In genomic region chr6:29791786-29792122, GRCh38 we compare ENCODE assay signal across 9 cellular contexts. TPM values are rescaled to one million over a fixed set of nuclear protein-coding genes. Genes with fewer than 3 reads are reported as not detected.
A peak's percentile ranks its signal among the peaks of the same experiment; 100 is the strongest.
DNase-seq lines count a peak whose midpoint lies in the region; ATAC-seq, FAIRE-seq and TF ChIP-seq lines count a peak whose summit lies in the region.
"Had no signal": no experiment of that assay in that cellular context is flagged by ENCODE, and none has a peak within 500 bp of the region (broad histone marks: within the 10 kb centered on the region; RNA-seq: fewer than 3 reads in every experiment).

No MANE protein-coding gene starts in this region.

- H4K20me1 ChIP-seq in keratinocyte (ENCODE audit: control insufficient read depth, extremely low read depth, insufficient read depth, low read length): no peaks in the 10 kb centered on the region

- peak; percentile 21 for ATAC-seq in stimulated activated memory B cell treated with anti-CD40 and anti-IgM and Interleukin-4, amounts not matched to agents 10 μg/mL and 1 μg/mL and 100 μg/mL, for 72 hours

- no peak overlapping the region for H3K27ac Mint-ChIP-seq in brain
- H3K27ac Mint-ChIP-seq in stimulated activated memory B cell treated with anti-CD40 and anti-IgM and Interleukin-4, amounts not matched to agents 10 μg/mL and 1 μg/mL and 100 μg/mL, for 72 hours: peak overlapping the region; percentile 87

- dilution Hi-C loops in keratinocyte (cut with MboI; ENCODE audit: extremely low pct_ligation_motif_present, low sequenced_read_pairs): no loop called here

- no peak overlapping the region for H3K9ac ChIP-seq in HUES48 (ENCODE audit: low read depth, low read length)
- peak overlapping the region; percentile 95 for H3K9ac ChIP-seq in keratinocyte (ENCODE audit: control insufficient read depth, extremely low read depth, insufficient read depth, low read length)

- peak overlapping the region; percentile 66 to 81 (median 73) for H3K4me3 Mint-ChIP-seq in brain
- peak overlapping the region; percentile 91 for H3K4me3 Mint-ChIP-seq in stimulated activated memory B cell treated with anti-CD40 and anti-IgM and Interleukin-4, amounts not matched to agents 10 μg/mL and 1 μg/mL and 100 μg/mL, for 72 hours

- no peak overlapping the region for H2AFZ ChIP-seq in keratinocyte (ENCODE audit: control insufficient read depth, low read length)

- H3K27ac ChIP-seq in HUES48 (ENCODE audit: low read depth, low read length) (no peak overlapping the region), keratinocyte (ENCODE audit: control insufficient read depth, insufficient read depth, low read length) (peak overlapping the region; percentile 98)

- TF ChIP-seq CTCF in brain (conservative IDR thresholded peaks at IDR 0.05) (no peak), keratinocyte (optimal IDR thresholded peaks at IDR 0.05 in 1 of 3, IDR thresholded peaks at IDR 0.05 in 1 of 3, conservative IDR thresholded peaks at IDR 0.05 in 1 of 3; ENCODE audit: extremely low read depth in 1 of 3, insufficient read depth in 2 of 3, low read length in 3 of 3) (no peak)

- H3K36me3 ChIP-seq in HUES48 (ENCODE audit: control insufficient read depth, insufficient read depth, low read length) (no peaks in the 10 kb centered on the region), keratinocyte (ENCODE audit: control insufficient read depth in 2 of 2, extremely low read depth in 1 of 2, insufficient read depth in 2 of 2, low read length in 2 of 2) (peaks cover 0 to 2% of the 10 kb centered on the region in 2 experiments)

- no peaks in the 10 kb centered on the region for H3K4me1 ChIP-seq in HUES48 (ENCODE audit: control insufficient read depth, insufficient read depth, low read length)
- H3K4me1 ChIP-seq in keratinocyte (ENCODE audit: control insufficient read depth, extremely low read depth, insufficient read depth, low read length): peaks cover 22% of the 10 kb centered on the region

- H3K27me3 ChIP-seq in HUES48 (ENCODE audit: control insufficient read depth, insufficient read depth, low read length) (peaks cover 39% of the 10 kb centered on the region), keratinocyte (ENCODE audit: control insufficient read depth, extremely low read depth, insufficient read depth, low read length) (no peaks in the 10 kb centered on the region)

- H3K36me3 Mint-ChIP-seq in brain: no peaks in the 10 kb centered on the region
- no peaks in the 10 kb centered on the region for H3K36me3 Mint-ChIP-seq in stimulated activated memory B cell treated with anti-CD40 and anti-IgM and Interleukin-4, amounts not matched to agents 10 μg/mL and 1 μg/mL and 100 μg/mL, for 72 hours

- H3K4me3 ChIP-seq in HUES48 (ENCODE audit: low read depth, low read length): peak overlapping the region; percentile 81
- H3K4me3 ChIP-seq in keratinocyte (ENCODE audit: control insufficient read depth in 2 of 3, extremely low read depth in 1 of 3, insufficient read depth in 2 of 3, low read depth in 1 of 3, low read length in 3 of 3): peak overlapping the region; percentile 66 to 82 (median 82)
- H3K4me3 ChIP-seq: mucosa of descending colon had no signal

- H3K4me1 Mint-ChIP-seq in brain: peaks cover 5% of the 10 kb centered on the region
- H3K4me1 Mint-ChIP-seq in stimulated activated memory B cell treated with anti-CD40 and anti-IgM and Interleukin-4, amounts not matched to agents 10 μg/mL and 1 μg/mL and 100 μg/mL, for 72 hours: peaks cover 22% of the 10 kb centered on the region

- H3K9me3 ChIP-seq in HUES48 (ENCODE audit: control insufficient read depth, insufficient read depth, low read length) (no peaks in the 10 kb centered on the region), keratinocyte (ENCODE audit: control insufficient read depth, low read depth, low read length) (no peaks in the 10 kb centered on the region)
- H3K9me3 ChIP-seq: mucosa of descending colon had no signal

- peak overlapping the region; percentile 90 for H3K4me2 ChIP-seq in keratinocyte (ENCODE audit: control insufficient read depth, extremely low read depth, insufficient read depth, low read depth, low read length)

- no peak for FAIRE-seq in keratinocyte (lab: Jason Lieb, UNC)

- peaks cover 66% of the 10 kb centered on the region for H3K27me3 Mint-ChIP-seq in brain
- H3K27me3 Mint-ChIP-seq in stimulated activated memory B cell treated with anti-CD40 and anti-IgM and Interleukin-4, amounts not matched to agents 10 μg/mL and 1 μg/mL and 100 μg/mL, for 72 hours: peaks cover 27% of the 10 kb centered on the region

- peaks cover 7% of the 10 kb centered on the region for H3K79me2 ChIP-seq in keratinocyte (ENCODE audit: control insufficient read depth, insufficient read depth, low read length)

- no peak for DNase-seq in keratinocyte (ENCODE audit: low read depth, low spot score)
- no peak for DNase-seq in stimulated activated CD8-positive, alpha-beta memory T cell treated with anti-CD3 and anti-CD28 coated beads, Interleukin-4, amount 100 ng/mL, for 48 hours
- no peak for DNase-seq in occipital lobe (lab: John Stamatoyannopoulos, UW)
- no peak for DNase-seq in anterior cingulate cortex (lab: John Stamatoyannopoulos, UW)
- DNase-seq in NCI-H2171 treated with DMSO at 0.1 percent for 48 hours (lab: John Stamatoyannopoulos, UW): no peak

- no peaks in the 10 kb centered on the region for H3K9me1 ChIP-seq in keratinocyte (ENCODE audit: control insufficient read depth, extremely low read depth, insufficient read depth, low read length)

- H3K9me3 Mint-ChIP-seq in brain: peaks cover 0 to 9% (median 0%) of the 10 kb centered on the region in 5 experiments
- peaks cover 9% of the 10 kb centered on the region for H3K9me3 Mint-ChIP-seq in stimulated activated memory B cell treated with anti-CD40 and anti-IgM and Interleukin-4, amounts not matched to agents 10 μg/mL and 1 μg/mL and 100 μg/mL, for 72 hours

RNA-seq across cellular contexts. Expression of gene HLA-G, which starts 35.9 kb away (rescaled TPM):
- not detected for polyA plus RNA-seq in brain (ENCODE audit: insufficient read depth, low read depth, low replicate concordance)
- polyA plus RNA-seq in keratinocyte: 0.84 to 1.9 TPM (median 0.89 TPM) in 3 replicates
- 9.7 TPM for polyA plus RNA-seq in keratinocyte (2011; ENCODE audit: low read depth)
- polyA plus RNA-seq in keratinocyte (2011; cell fraction: cytosol; rRNA removed): 0.65 and 0.68 TPM in 2 replicates
- polyA plus RNA-seq in keratinocyte (2011; cell fraction: nucleus; rRNA removed): 2.3 and 3.8 TPM in 2 replicates
- polyA plus RNA-seq in keratinocyte (2012; ENCODE audit: low replicate concordance): 1.0 and 10.0 TPM in 2 replicates
- 0.10 to 1.7 TPM in 2 of 3 replicates, not detected in the other for polyA minus RNA-seq in keratinocyte
- not detected for polyA minus RNA-seq in keratinocyte (2011; cell fraction: cytosol; rRNA and poly(A)+ RNA removed)
- 0.70 and 0.74 TPM in 2 replicates for polyA minus RNA-seq in keratinocyte (2011; cell fraction: nucleus; rRNA and poly(A)+ RNA removed)
- total RNA-seq in occipital lobe: not detected
